In the genomic region with DNA sequence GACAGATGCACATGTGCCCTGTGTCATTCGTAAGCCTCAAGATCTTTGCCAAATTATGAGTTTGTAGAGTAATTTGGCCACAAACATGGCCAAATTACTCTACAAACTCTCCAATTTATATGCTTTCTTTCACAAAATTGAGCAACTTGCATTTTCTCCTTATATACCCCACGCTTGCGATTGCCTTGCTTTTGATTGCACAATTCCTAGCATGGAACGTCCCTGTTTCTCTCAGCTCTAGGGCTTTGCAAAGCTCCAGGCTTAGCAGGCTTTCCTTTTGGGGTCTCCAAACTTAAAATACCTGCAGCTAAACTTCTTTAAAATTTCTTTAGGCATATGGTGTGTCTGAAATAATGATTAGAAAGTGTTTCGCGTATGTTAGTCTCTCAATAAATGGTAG, we compare ENCODE assay signal across 1 cellular context.
TF ChIP-seq lines count a peak whose summit lies in the region.

No MANE protein-coding gene starts in this region.

TF ChIP-seq in HepG2, 621 proteins besides CTCF, POLR2A, EP300 and RAD21:
- TF ChIP-seq HES4 (CRISPR knock-in tag; IDR thresholded peaks at IDR 0.05; ENCODE audit: borderline replicate concordance), result no peak
- TF ChIP-seq CEBPB (IDR thresholded peaks at IDR 0.05; ENCODE audit: borderline replicate concordance, low read depth, low read length), result peak; percentile 76
- TF ChIP-seq ZNF510 (CRISPR knock-in tag; IDR thresholded peaks at IDR 0.05; ENCODE audit: low read depth), result no peak
